18 cellular contexts compared by ENCODE assay signal in genomic region chr3:23461069-23461468, GRCh38.
"Had no signal": no experiment of that assay in that cellular context is flagged by ENCODE, and none has a peak within 500 bp of the region (broad histone marks: within the 10 kb centered on the region; RNA-seq: fewer than 3 reads in every experiment).

No MANE protein-coding gene starts in this region.

- H3K36me3 ChIP-seq: brain microvascular endothelial cell, neutrophil, ovary, prostate gland, suprapubic skin, tibial nerve, WERI-Rb-1 had no signal

- ATAC-seq: left colon had no signal

- H3K27ac ChIP-seq: brain microvascular endothelial cell, neutrophil, ovary, prostate gland, suprapubic skin, tibial nerve, WERI-Rb-1 had no signal

- H3K4me1 ChIP-seq: prostate gland had no signal

- H3K4me3 ChIP-seq: ovary, prostate gland, suprapubic skin, tibial nerve had no signal

- H3K9me3 ChIP-seq: neutrophil, ovary, prostate gland, suprapubic skin had no signal

- H3K27me3 ChIP-seq: brain microvascular endothelial cell, neutrophil, ovary, suprapubic skin, tibial nerve had no signal

- DNase-seq: activated CD4-positive, alpha-beta T cell treated with anti-CD3 and anti-CD28 coated beads, Interleukin-2, amount 50 U/mL, for 1 hour; activated CD4-positive, CD25-positive, alpha-beta regulatory T cell treated with anti-CD3 and anti-CD28 coated beads, Interleukin-2, amount 50 U/mL, for 72 hours; activated gamma-delta T cell treated with Interleukin-2 at 50 U/mL for 16 hours; activated T-cell treated with anti-CD3 and anti-CD28 coated beads, Interleukin-2, amount 50 U/mL, for 1 hour; anterior cingulate cortex; brain microvascular endothelial cell; caudate nucleus; dermis blood vessel endothelial cell; effector CD8-positive, alpha-beta T cell; left colon; ovary; stimulated activated CD4-positive, alpha-beta T cell treated with anti-CD3 and anti-CD28 coated beads, Interleukin-12 subunit alpha, Interleukin-12 subunit beta, amount 100 ng/mL, for 4 hours; stimulated activated CD4-positive, alpha-beta T cell treated with anti-CD3 and anti-CD28 coated beads, Interleukin-4, amount 100 ng/mL, for 4 hours; WERI-Rb-1 had no signal
